ENCODE assay signal across 9 cellular contexts in genomic region chr5:8580298-8580697, GRCh38.
"Had no signal": no experiment of that assay in that cellular context is flagged by ENCODE, and none has a peak within 500 bp of the region (broad histone marks: within the 10 kb centered on the region; RNA-seq: fewer than 3 reads in every experiment).

No MANE protein-coding gene starts in this region.

- H3K27ac ChIP-seq: GM23248 had no signal

- H3K4me1 Mint-ChIP-seq: H9 had no signal

- H2AFZ ChIP-seq: GM23248 had no signal

- FAIRE-seq: H1, H54, HTR-8/SVneo had no signal

- H3K4me3 Mint-ChIP-seq: H9, HFFc6 had no signal

- H3K9me3 Mint-ChIP-seq: H9, HFFc6 had no signal

- H3K27ac Mint-ChIP-seq: H9, HFFc6 had no signal

- DNase-seq: GM23248, H9, HCEC 1CT, HFFc6, IMR-90, KBM-7 had no signal

- H3K4me3 ChIP-seq: GM23248 had no signal

- H3K9ac ChIP-seq: GM23248 had no signal
